Comparison of ENCODE assay signal across 17 cellular contexts in the genomic region with DNA sequence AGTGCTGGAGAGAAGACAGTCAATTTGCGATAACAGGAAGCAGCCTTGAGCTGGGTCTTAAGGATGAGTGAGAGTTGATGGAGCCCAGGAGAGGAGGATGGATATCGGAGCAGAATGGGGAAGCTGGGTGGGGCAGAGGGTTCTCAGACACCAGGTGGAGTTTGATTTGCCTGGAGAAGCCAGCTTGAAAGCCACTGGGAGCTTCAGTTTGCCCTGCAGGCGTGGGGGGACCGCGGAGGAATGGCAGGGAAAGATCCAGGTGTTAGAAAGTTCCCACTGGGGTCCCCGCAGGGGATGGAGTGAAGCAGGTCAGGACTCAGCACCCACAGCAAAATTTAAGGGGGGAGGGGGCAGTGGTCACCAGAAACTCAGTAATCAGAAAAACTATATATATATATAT. TPM values are rescaled to one million over a fixed set of nuclear protein-coding genes. Genes with fewer than 3 reads are reported as not detected.
DNase-seq lines count a peak whose midpoint lies in the region; ATAC-seq and TF ChIP-seq lines count a peak whose summit lies in the region.
"Had no signal": no experiment of that assay in that cellular context is flagged by ENCODE, and none has a peak within 500 bp of the region (broad histone marks: within the 10 kb centered on the region; RNA-seq: fewer than 3 reads in every experiment).

No MANE protein-coding gene starts in this region.

- TF ChIP-seq EP300 in esophagus muscularis mucosa (IDR thresholded peaks at IDR 0.05) = no peak

- peak overlapping the region in 3 of 12 donors; percentile 54 to 73 (median 65) for H3K4me3 ChIP-seq in heart left ventricle
- no peak overlapping the region for H3K4me3 ChIP-seq in esophagus muscularis mucosa
- no peak overlapping the region for H3K4me3 ChIP-seq in uterus
- H3K4me3 ChIP-seq: K562 had no signal

- H3K9me3 ChIP-seq in heart left ventricle = no peaks in the 10 kb centered on the region
- no peaks in the 10 kb centered on the region for H3K9me3 ChIP-seq in esophagus muscularis mucosa
- no peaks in the 10 kb centered on the region for H3K9me3 ChIP-seq in uterus

- no peaks in the 10 kb centered on the region for H3K9me3 Mint-ChIP-seq in nephron
- H3K9me3 Mint-ChIP-seq: activated naive CD4-positive, alpha-beta T cell treated with anti-CD3 and anti-CD28 coated beads for 36 hours; central memory CD8-positive, alpha-beta T cell; memory B cell; WTC11 had no signal

- WGBS in heart left ventricle, 4 donors = 64 to 74% (median 66%) methylated on average over 6 of the region's 6 CpGs
- WGBS in esophagus muscularis mucosa = 63% methylated on average over 6 of the region's 6 CpGs

- no peak for ATAC-seq in heart left ventricle
- no peak for ATAC-seq in esophagus mucosa

- DNase-seq in heart left ventricle (no peak), cardiac septum (ENCODE audit: low spot score) (no peak), esophagus muscularis mucosa (ENCODE audit: extremely low spot score) (no peak), uterus (no peak), COLO668 (lab: John Stamatoyannopoulos, UW; ENCODE audit: unreplicated experiment) (no peak), SIG-M5 treated with dmso at 0.1 percent for 504 hours (lab: John Stamatoyannopoulos, UW; ENCODE audit: unreplicated experiment) (no peak)
- DNase-seq: activated CD8-positive, alpha-beta memory T cell treated with anti-CD3 and anti-CD28 coated beads, Interleukin-2, amount 10 ng/mL, durations not matched to agents 7 days and 5 days; activated naive CD4-positive, alpha-beta T cell treated with anti-CD3 and anti-CD28 coated beads for 36 hours; NCI-H1436 treated with DMSO at 0.1 percent for 48 hours; NCI-H446 had no signal

- peaks cover 25% of the 10 kb centered on the region for H3K27me3 Mint-ChIP-seq in nephron (ENCODE audit: low read depth)

- H3K27me3 ChIP-seq in heart left ventricle (peaks cover 0 to 59% (median 5%) of the 10 kb centered on the region in 9 donors), esophagus muscularis mucosa (peaks cover 4 to 71% (median 5%) of the 10 kb centered on the region in 4 donors), uterus (peaks cover 0 to 4% of the 10 kb centered on the region in 2 donors)

- H3K4me1 Mint-ChIP-seq in nephron = peaks cover 39% of the 10 kb centered on the region

- H3K27ac ChIP-seq in heart left ventricle (peak overlapping the region in 10 of 12 donors; percentile 47 to 89 (median 84)), esophagus muscularis mucosa (replicated peaks in 1 of 4) (peak overlapping the region; percentile 71 to 80 (median 76)), uterus (peak overlapping the region; percentile 83 to 84)

- H3K36me3 ChIP-seq in heart left ventricle (no peaks in the 10 kb centered on the region), esophagus muscularis mucosa (no peaks in the 10 kb centered on the region), uterus (no peaks in the 10 kb centered on the region)

- intact Hi-C loops in heart left ventricle (cut with DNase I) (no loop called here), cardiac septum (cut with DNase I) (no loop called here), esophagus muscularis mucosa (cut with DNase I) (no loop called here), uterus (cut with DNase I; ENCODE audit: low total_unique reads) (no loop called here)

- TF ChIP-seq CTCF in heart left ventricle (IDR thresholded peaks at IDR 0.05) (no peak), esophagus muscularis mucosa (IDR thresholded peaks at IDR 0.05) (no peak), nephron (IDR thresholded peaks at IDR 0.05; ENCODE audit: unreplicated experiment in 3 of 3) (no peak), uterus (IDR thresholded peaks at IDR 0.05) (no peak)

- peak overlapping the region; percentile 97 to 99 (median 99) for H3K27ac Mint-ChIP-seq in nephron
- H3K27ac Mint-ChIP-seq: activated CD8-positive, alpha-beta memory T cell treated with anti-CD3 and anti-CD28 coated beads, Interleukin-2, amount 10 ng/mL, durations not matched to agents 7 days and 5 days; activated naive CD4-positive, alpha-beta T cell treated with anti-CD3 and anti-CD28 coated beads for 36 hours; memory B cell had no signal

- TF ChIP-seq POLR2A in heart left ventricle (IDR thresholded peaks at IDR 0.05) (no peak), esophagus muscularis mucosa (IDR thresholded peaks at IDR 0.05; ENCODE audit: low read depth) (no peak), uterus (IDR thresholded peaks at IDR 0.05) (no peak)

- peaks cover 7% of the 10 kb centered on the region for H3K36me3 Mint-ChIP-seq in nephron (ENCODE audit: low read depth)
- H3K36me3 Mint-ChIP-seq: activated CD8-positive, alpha-beta memory T cell treated with anti-CD3 and anti-CD28 coated beads, Interleukin-2, amount 10 ng/mL, durations not matched to agents 7 days and 5 days; memory B cell; WTC11 had no signal

- H3K4me1 ChIP-seq in heart left ventricle (peaks cover 6 to 36% (median 24%) of the 10 kb centered on the region in 12 donors), esophagus muscularis mucosa (peaks cover 16 to 42% (median 36%) of the 10 kb centered on the region in 4 donors), uterus (no peaks in the 10 kb centered on the region)

- peak overlapping the region; percentile 76 to 83 (median 77) for H3K4me3 Mint-ChIP-seq in nephron
- H3K4me3 Mint-ChIP-seq: activated CD8-positive, alpha-beta memory T cell treated with anti-CD3 and anti-CD28 coated beads, Interleukin-2, amount 10 ng/mL, durations not matched to agents 7 days and 5 days; activated naive CD4-positive, alpha-beta T cell treated with anti-CD3 and anti-CD28 coated beads for 36 hours; central memory CD8-positive, alpha-beta T cell; memory B cell had no signal

RNA-seq across cellular contexts. Expression of a gene that starts 0.9 kb away (rescaled TPM):
- total RNA-seq in heart left ventricle = 10 to 100 TPM in 5 of 9 donors, 1 to 10 TPM in 4; 5.6 to 16.3 (median 11.4) TPM
- polyA plus RNA-seq in heart left ventricle = 1 to 10 TPM; 7.1 to 8.7 TPM
- total RNA-seq in cardiac septum = 14.2 TPM
- total RNA-seq in esophagus muscularis mucosa = 10 to 100 TPM; 10.8 to 27.1 (median 20.6) TPM
- total RNA-seq in uterus = 10 to 100 TPM in 2 of 4 donors, 1 to 10 TPM in 2; 1.8 to 39.8 (median 16.1) TPM
- 18.2 TPM for total RNA-seq in esophagus mucosa
- total RNA-seq: activated naive CD4-positive, alpha-beta T cell treated with anti-CD3 and anti-CD28 coated beads for 36 hours had no signal

RNA-seq across cellular contexts. Expression of a gene that starts 10.4 kb away (rescaled TPM):
- total RNA-seq in heart left ventricle (1 to 10 TPM; 1.5 to 4.1 (median 2.4) TPM), cardiac septum (2.9 TPM), esophagus muscularis mucosa (1 to 10 TPM; 5.4 to 9.3 (median 8.1) TPM), uterus (1 to 10 TPM in 3 of 4 donors, not detected in 1; 3.7 to 7.1 (median 3.8) TPM), esophagus mucosa (7.2 TPM)
- polyA plus RNA-seq in heart left ventricle = 1 to 10 TPM; 1.4 to 2.1 TPM

RNA-seq across cellular contexts. Expression of a gene that starts 25.0 kb away (rescaled TPM):
- total RNA-seq in heart left ventricle = 10 to 100 TPM; 23.6 to 82.9 (median 58.8) TPM
- 10 to 100 TPM; 35.2 to 93.9 TPM for polyA plus RNA-seq in heart left ventricle
- total RNA-seq in cardiac septum = 86.5 TPM
- 100 to 1,000 TPM in 1 of 4 donors, 10 to 100 TPM in 3; 42.9 to 115 (median 72.2) TPM for total RNA-seq in esophagus muscularis mucosa
- 100 to 1,000 TPM in 2 of 4 donors, 10 to 100 TPM in 2; 58.1 to 275 (median 91.4) TPM for total RNA-seq in uterus
- 38.5 TPM for total RNA-seq in esophagus mucosa

RNA-seq across cellular contexts. Expression of a gene that starts 28.6 kb away (rescaled TPM):
- total RNA-seq in heart left ventricle (1 to 10 TPM in 1 of 9 donors, not detected in 8; 2.4 TPM), cardiac septum (not detected), esophagus muscularis mucosa (not detected), uterus (not detected), esophagus mucosa (not detected)
- polyA plus RNA-seq in heart left ventricle = not detected
- total RNA-seq: H4, K562, WTC11 had no signal
- polyA plus RNA-seq: K562 had no signal

RNA-seq across cellular contexts. Expression of a gene that starts 58.7 kb away (rescaled TPM):
- 1 to 10 TPM in 5 of 9 donors, under 1 TPM in 4; 0.46 to 6.9 (median 1.1) TPM for total RNA-seq in heart left ventricle
- polyA plus RNA-seq in heart left ventricle = 1 to 10 TPM in 1 of 2 donors, under 1 TPM in 1; 0.85 to 1.8 TPM
- 1.3 TPM for total RNA-seq in cardiac septum
- total RNA-seq in esophagus muscularis mucosa = 1 to 10 TPM in 3 of 4 donors, under 1 TPM in 1; 0.83 to 8.0 (median 5.6) TPM
- total RNA-seq in uterus = 10 to 100 TPM in 1 of 4 donors, 1 to 10 TPM in 1, not detected in 2; 1.9 to 10.2 TPM
- 0.44 TPM for total RNA-seq in esophagus mucosa
- total RNA-seq: activated naive CD4-positive, alpha-beta T cell treated with anti-CD3 and anti-CD28 coated beads for 36 hours; H4; K562 had no signal
